8 cellular contexts compared by ENCODE assay signal in the genomic region with DNA sequence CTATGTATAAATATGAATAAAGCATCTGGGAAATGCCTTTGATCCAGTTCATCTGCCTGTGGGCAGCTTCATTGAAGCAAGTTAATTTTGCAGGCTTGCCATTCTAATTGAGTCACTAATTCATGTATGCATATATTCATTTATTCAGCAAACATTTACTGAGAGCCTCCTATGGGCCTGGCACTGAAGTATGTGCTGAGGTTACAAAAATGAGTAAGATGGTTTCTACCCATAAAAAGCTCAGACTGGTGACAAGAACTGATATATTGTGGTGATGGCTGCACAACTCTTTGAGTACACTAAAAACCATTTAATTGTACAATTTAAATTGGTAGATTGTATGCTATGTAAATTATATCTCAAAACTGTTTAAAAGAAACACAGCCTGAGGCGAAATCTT. TPM values are rescaled to one million over a fixed set of nuclear protein-coding genes. Genes with fewer than 3 reads are reported as not detected.
A peak's percentile ranks its signal among the peaks of the same experiment; 100 is the strongest.
DNase-seq lines count a peak whose midpoint lies in the region; ATAC-seq and TF ChIP-seq lines count a peak whose summit lies in the region.

No MANE protein-coding gene starts in this region.

- TF ChIP-seq CTCF in AG09309 (IDR thresholded peaks at IDR 0.05; ENCODE audit: control insufficient read depth, insufficient read depth, low read depth, low read length, missing control alignments) (no peak), body of pancreas (IDR thresholded peaks at IDR 0.05) (no peak)

- H3K9me3 ChIP-seq in body of pancreas, result no peaks in the 10 kb centered on the region
- H3K9me3 ChIP-seq in muscle layer of duodenum (ENCODE audit: control insufficient read depth in 1 of 2, low read length in 2 of 2), result no peaks in the 10 kb centered on the region

- intact Hi-C loops in body of pancreas (cut with DNase I), result no loop called here

- DNase-seq in AG09309 (ENCODE audit: low read depth), result no peak
- DNase-seq in body of pancreas, result no peak
- no peak for DNase-seq in putamen (ENCODE audit: low spot score)
- no peak for DNase-seq in T-helper 9 cell

- ATAC-seq in HG03175 (IDR thresholded peaks at IDR 0.05; ENCODE audit: unreplicated experiment), result peak; percentile 16
- ATAC-seq in body of pancreas, result no peak
- no peak for ATAC-seq in GM18907 (IDR thresholded peaks at IDR 0.05; ENCODE audit: unreplicated experiment)
- no peak for ATAC-seq in GM21723 (IDR thresholded peaks at IDR 0.05; ENCODE audit: unreplicated experiment)

- H3K36me3 ChIP-seq in body of pancreas (replicated peaks in 1 of 2; ENCODE audit: insufficient read depth in 1 of 2, low read depth in 2 of 2), result no peaks in the 10 kb centered on the region
- H3K36me3 ChIP-seq in muscle layer of duodenum (ENCODE audit: control insufficient read depth in 1 of 2, insufficient read depth in 2 of 2, low read length in 2 of 2), result no peaks in the 10 kb centered on the region

- H3K4me1 ChIP-seq in body of pancreas (peaks cover 11% of the 10 kb centered on the region), muscle layer of duodenum (ENCODE audit: control insufficient read depth in 1 of 2, insufficient read depth in 2 of 2, low read length in 2 of 2) (peaks cover 8 to 18% of the 10 kb centered on the region in 2 donors)

- WGBS in body of pancreas, 2 donors, result 31 to 65% methylated on average over 1 of the region's 1 CpG

- H3K27me3 ChIP-seq in body of pancreas (no peaks in the 10 kb centered on the region), muscle layer of duodenum (ENCODE audit: low read depth, low read length) (no peaks in the 10 kb centered on the region)

- no peak for TF ChIP-seq POLR2A in body of pancreas (IDR thresholded peaks at IDR 0.05)

- peak overlapping the region; percentile 93; the same call in 1 of the 2 replicates for H3K4me3 ChIP-seq in AG09309 (ENCODE audit: control insufficient read depth, low read depth, low read length)
- no peak overlapping the region for H3K4me3 ChIP-seq in body of pancreas
- H3K4me3 ChIP-seq in muscle layer of duodenum (ENCODE audit: low read depth in 1 of 2, low read length in 2 of 2), result peak overlapping the region; percentile 86 to 87

- H3K27ac ChIP-seq in body of pancreas (peak overlapping the region in 3 of 4 donors; percentile 93 to 96 (median 95)), muscle layer of duodenum (ENCODE audit: low read length) (peak overlapping the region; percentile 99)

RNA-seq across cellular contexts. Expression of a gene that starts 1.1 kb away (rescaled TPM):
- 10 to 100 TPM; 12.2 to 23.4 TPM for total RNA-seq in body of pancreas

RNA-seq across cellular contexts. Expression of a gene that starts 42.3 kb away (rescaled TPM):
- total RNA-seq in body of pancreas, result 10 to 100 TPM; 17.5 to 19.2 TPM

Comparison
In these comparisons a context has a peak if more than half of its experiments do, and no peak if none do; other contexts are left out.
1. H3K4me3 ChIP-seq: peak in AG09309 (single experiment) and muscle layer of duodenum (2 of 2); none in body of pancreas (0 of 2).